In genomic region chr11:134844838-134845237, GRCh38 we compare ENCODE assay signal across 34 cellular contexts.
"Had no signal": no experiment of that assay in that cellular context is flagged by ENCODE, and none has a peak within 500 bp of the region (broad histone marks: within the 10 kb centered on the region; RNA-seq: fewer than 3 reads in every experiment).

No MANE protein-coding gene starts in this region.

- H3K36me3 ChIP-seq: ascending aorta, cardiac muscle cell had no signal

- H3K27ac ChIP-seq: ascending aorta, cardiac muscle cell, VCaP had no signal

- H3K27me3 Mint-ChIP-seq: activated CD4-positive, alpha-beta T cell treated with anti-CD3 and anti-CD28 coated beads, Interleukin-2, amount 10 ng/mL, durations not matched to agents 24 days and 14 days; activated naive CD4-positive, alpha-beta T cell treated with anti-CD3 and anti-CD28 coated beads, Interleukin-2, amount 10 ng/mL, durations not matched to agents 7 days and 5 days had no signal

- ATAC-seq: activated CD8-positive, alpha-beta T cell treated with anti-CD3 and anti-CD28 coated beads for 36 hours; activated naive CD8-positive, alpha-beta T cell treated with anti-CD3 and anti-CD28 coated beads, Interleukin-2, amount 50 U/mL, for 24 hours had no signal

- H3K9me3 Mint-ChIP-seq: activated B cell treated with CpG ODN at 0.5 μM for 24 hours; activated CD4-positive, alpha-beta memory T cell treated with anti-CD3 and anti-CD28 coated beads for 36 hours; activated CD4-positive, alpha-beta T cell treated with anti-CD3 and anti-CD28 coated beads, Interleukin-2, amount 10 ng/mL, durations not matched to agents 24 days and 14 days; activated CD8-positive, alpha-beta T cell treated with anti-CD3 and anti-CD28 coated beads for 36 hours; activated naive CD4-positive, alpha-beta T cell treated with anti-CD3 and anti-CD28 coated beads, Interleukin-2, amount 10 ng/mL, durations not matched to agents 7 days and 5 days; activated naive CD4-positive, alpha-beta T cell treated with anti-CD3 and anti-CD28 coated beads, Interleukin-2, amount 50 U/mL, for 24 hours; activated naive CD8-positive, alpha-beta T cell treated with anti-CD3 and anti-CD28 coated beads, Interleukin-2, amount 10 ng/mL, durations not matched to agents 7 days and 5 days; activated naive CD8-positive, alpha-beta T cell treated with anti-CD3 and anti-CD28 coated beads, Interleukin-2, amount 50 U/mL, for 24 hours; activated T-cell treated with anti-CD3 and anti-CD28 coated beads, Interleukin-2, amount 50 U/mL, for 24 hours; activated T-helper 2 cell treated with anti-CD3 and anti-CD28 coated beads, Interferon-gamma antibody, Interleukin-2, Interleukin-4, amounts not matched to agents 10 μg/mL and 5 μg/mL and 100 μg/mL, durations not matched to agents 14 hours and 24 hours and 36 hours; central memory CD8-positive, alpha-beta T cell; T-helper 1 cell treated with Interleukin-12 subunit alpha and Interleukin-12 subunit beta and Interleukin-4 antibody, amounts not matched to agents 30 μg/mL and 1 μg/mL, for 36 hours; T-helper 2 cell treated with Interferon-gamma antibody and Interleukin-4, amounts not matched to agents 5 μg/mL and 100 μg/mL, for 36 hours had no signal

- H3K9me3 ChIP-seq: ascending aorta had no signal

- H3K4me1 ChIP-seq: ascending aorta had no signal

- H3K4me3 ChIP-seq: ascending aorta, cardiac muscle cell had no signal

- DNase-seq: activated B cell treated with CpG ODN at 0.5 μM for 24 hours; activated CD4-positive, alpha-beta memory T cell treated with anti-CD3 and anti-CD28 coated beads for 36 hours; activated CD4-positive, alpha-beta T cell treated with anti-CD3 and anti-CD28 coated beads for 4 hours; activated CD4-positive, alpha-beta T cell treated with anti-CD3 and anti-CD28 coated beads, Interleukin-2, amount 10 ng/mL, durations not matched to agents 24 days and 14 days; activated CD4-positive, alpha-beta T cell treated with anti-CD3 and anti-CD28 coated beads, Interleukin-2, amount 50 U/mL, for 1 hour; activated CD4-positive, alpha-beta T cell treated with anti-CD3 and anti-CD28 coated beads, Interleukin-2, amount 50 U/mL, for 4 hours; activated CD4-positive, CD25-positive, alpha-beta regulatory T cell treated with anti-CD3 and anti-CD28 coated beads, Interleukin-2, amount 50 U/mL, for 72 hours; activated CD8-positive, alpha-beta T cell treated with anti-CD3 and anti-CD28 coated beads for 36 hours; activated effector memory CD4-positive, alpha-beta T cell treated with Interleukin-2 at 50 U/mL for 16 hours; activated gamma-delta T cell; activated naive CD4-positive, alpha-beta T cell treated with anti-CD3 and anti-CD28 coated beads, Interleukin-2, amount 10 ng/mL, durations not matched to agents 7 days and 5 days; activated naive CD4-positive, alpha-beta T cell treated with Interleukin-2 at 50 U/mL for 16 hours; activated naive CD8-positive, alpha-beta T cell treated with anti-CD3 and anti-CD28 coated beads, Interleukin-2, amount 10 ng/mL, durations not matched to agents 7 days and 5 days; activated naive CD8-positive, alpha-beta T cell treated with anti-CD3 and anti-CD28 coated beads, Interleukin-2, amount 50 U/mL, for 24 hours; activated T-cell treated with anti-CD3 and anti-CD28 coated beads for 4 hours; activated T-cell treated with anti-CD3 and anti-CD28 coated beads, Interleukin-2, amount 50 U/mL, for 24 hours; activated T-cell treated with anti-CD3 and anti-CD28 coated beads, Interleukin-2, amount 50 U/mL, for 48 hours; amygdala; anterior cingulate cortex; caudate nucleus; cerebellar nuclear complex; T-helper 1 cell; T-helper 2 cell; T-helper 9 cell had no signal

- H3K4me1 Mint-ChIP-seq: activated B cell treated with CpG ODN at 0.5 μM for 24 hours; activated CD4-positive, alpha-beta T cell treated with anti-CD3 and anti-CD28 coated beads, Interleukin-2, amount 10 ng/mL, durations not matched to agents 24 days and 14 days; activated naive CD4-positive, alpha-beta T cell treated with anti-CD3 and anti-CD28 coated beads, Interleukin-2, amount 10 ng/mL, durations not matched to agents 7 days and 5 days; activated naive CD4-positive, alpha-beta T cell treated with anti-CD3 and anti-CD28 coated beads, Interleukin-2, amount 50 U/mL, for 24 hours; activated naive CD8-positive, alpha-beta T cell treated with anti-CD3 and anti-CD28 coated beads, Interleukin-2, amount 10 ng/mL, durations not matched to agents 7 days and 5 days; activated naive CD8-positive, alpha-beta T cell treated with anti-CD3 and anti-CD28 coated beads, Interleukin-2, amount 50 U/mL, for 24 hours; central memory CD8-positive, alpha-beta T cell had no signal

- H3K36me3 Mint-ChIP-seq: activated CD4-positive, alpha-beta memory T cell treated with anti-CD3 and anti-CD28 coated beads for 36 hours; activated naive CD4-positive, alpha-beta T cell treated with anti-CD3 and anti-CD28 coated beads, Interleukin-2, amount 10 ng/mL, durations not matched to agents 7 days and 5 days; activated naive CD4-positive, alpha-beta T cell treated with anti-CD3 and anti-CD28 coated beads, Interleukin-2, amount 50 U/mL, for 24 hours; activated naive CD8-positive, alpha-beta T cell; activated naive CD8-positive, alpha-beta T cell treated with anti-CD3 and anti-CD28 coated beads, Interleukin-2, amount 10 ng/mL, durations not matched to agents 7 days and 5 days; brain had no signal

- H3K27ac Mint-ChIP-seq: activated B cell treated with CpG ODN at 0.5 μM for 24 hours; activated CD4-positive, alpha-beta memory T cell treated with anti-CD3 and anti-CD28 coated beads for 36 hours; activated CD4-positive, alpha-beta T cell treated with anti-CD3 and anti-CD28 coated beads, Interleukin-2, amount 10 ng/mL, durations not matched to agents 24 days and 14 days; activated CD8-positive, alpha-beta T cell treated with anti-CD3 and anti-CD28 coated beads for 36 hours; activated naive CD4-positive, alpha-beta T cell treated with anti-CD3 and anti-CD28 coated beads, Interleukin-2, amount 10 ng/mL, durations not matched to agents 7 days and 5 days; activated naive CD4-positive, alpha-beta T cell treated with anti-CD3 and anti-CD28 coated beads, Interleukin-2, amount 50 U/mL, for 24 hours; activated naive CD8-positive, alpha-beta T cell; activated naive CD8-positive, alpha-beta T cell treated with anti-CD3 and anti-CD28 coated beads, Interleukin-2, amount 10 ng/mL, durations not matched to agents 7 days and 5 days; activated naive CD8-positive, alpha-beta T cell treated with anti-CD3 and anti-CD28 coated beads, Interleukin-2, amount 50 U/mL, for 24 hours; activated T-cell treated with anti-CD3 and anti-CD28 coated beads, Interleukin-2, amount 50 U/mL, for 24 hours; activated T-helper 2 cell treated with anti-CD3 and anti-CD28 coated beads, Interferon-gamma antibody, Interleukin-2, Interleukin-4, amounts not matched to agents 10 μg/mL and 5 μg/mL and 100 μg/mL, durations not matched to agents 14 hours and 24 hours and 36 hours; T-helper 1 cell treated with Interleukin-12 subunit alpha and Interleukin-12 subunit beta and Interleukin-4 antibody, amounts not matched to agents 30 μg/mL and 1 μg/mL, for 36 hours; T-helper 2 cell treated with Interferon-gamma antibody and Interleukin-4, amounts not matched to agents 5 μg/mL and 100 μg/mL, for 36 hours had no signal

- H3K27me3 ChIP-seq: ascending aorta, cardiac muscle cell had no signal

- H3K4me3 Mint-ChIP-seq: activated B cell treated with CpG ODN at 0.5 μM for 24 hours; activated CD4-positive, alpha-beta memory T cell treated with anti-CD3 and anti-CD28 coated beads for 36 hours; activated CD4-positive, alpha-beta T cell treated with anti-CD3 and anti-CD28 coated beads, Interleukin-2, amount 10 ng/mL, durations not matched to agents 24 days and 14 days; activated CD8-positive, alpha-beta T cell treated with anti-CD3 and anti-CD28 coated beads for 36 hours; activated naive CD4-positive, alpha-beta T cell treated with anti-CD3 and anti-CD28 coated beads, Interleukin-2, amount 10 ng/mL, durations not matched to agents 7 days and 5 days; activated naive CD4-positive, alpha-beta T cell treated with anti-CD3 and anti-CD28 coated beads, Interleukin-2, amount 50 U/mL, for 24 hours; activated naive CD8-positive, alpha-beta T cell; activated naive CD8-positive, alpha-beta T cell treated with anti-CD3 and anti-CD28 coated beads, Interleukin-2, amount 10 ng/mL, durations not matched to agents 7 days and 5 days; activated naive CD8-positive, alpha-beta T cell treated with anti-CD3 and anti-CD28 coated beads, Interleukin-2, amount 50 U/mL, for 24 hours; activated T-cell treated with anti-CD3 and anti-CD28 coated beads, Interleukin-2, amount 50 U/mL, for 24 hours; brain; central memory CD8-positive, alpha-beta T cell; T-helper 1 cell treated with Interleukin-12 subunit alpha and Interleukin-12 subunit beta and Interleukin-4 antibody, amounts not matched to agents 30 μg/mL and 1 μg/mL, for 36 hours; T-helper 2 cell treated with Interferon-gamma antibody and Interleukin-4, amounts not matched to agents 5 μg/mL and 100 μg/mL, for 36 hours had no signal
